In the genomic region with DNA sequence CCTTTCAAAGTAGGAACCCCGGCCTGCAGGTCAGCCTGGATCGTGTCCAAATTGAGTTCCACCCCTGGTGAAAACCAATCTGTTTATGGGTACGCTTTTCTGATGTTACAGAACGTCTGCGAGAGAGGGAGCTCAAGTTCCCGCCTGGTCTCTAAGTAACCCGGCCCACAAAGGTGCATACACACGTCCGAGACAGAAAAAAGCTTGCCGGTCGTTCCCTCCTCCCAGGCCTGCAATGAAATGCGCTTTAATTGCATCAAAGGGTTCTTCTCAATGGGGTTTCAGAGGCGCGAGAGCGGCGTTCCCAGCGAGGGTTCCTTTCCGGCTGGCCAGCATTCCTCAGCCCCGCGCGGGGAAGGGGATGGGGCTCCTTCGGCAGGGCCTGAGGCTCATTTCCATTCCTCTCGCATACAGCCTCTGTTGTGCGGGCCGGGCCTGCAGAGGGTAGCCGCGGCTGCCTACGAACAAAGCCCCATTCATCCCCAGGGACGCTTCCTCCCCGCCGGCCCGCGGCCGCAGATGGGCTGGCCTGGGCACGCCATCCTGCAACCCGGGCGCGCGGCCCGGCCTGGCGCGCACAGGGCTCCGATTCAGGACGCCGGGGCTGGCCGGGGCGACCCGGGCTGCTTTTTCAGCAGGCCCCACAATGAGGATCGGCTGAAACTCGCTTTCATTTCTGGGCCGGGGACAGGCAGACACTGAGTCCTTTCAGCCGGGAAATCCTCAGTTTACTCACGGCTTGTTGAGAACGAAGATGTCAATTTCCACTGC, we compare ENCODE assay signal across 1 cellular context.
TF ChIP-seq lines count a peak whose summit lies in the region.

No MANE protein-coding gene starts in this region.

TF ChIP-seq in HepG2, 621 proteins besides CTCF, POLR2A, EP300 and RAD21 (continued from another document and continues in another):
- no peak for TF ChIP-seq U2AF1 (optimal IDR thresholded peaks at IDR 0.05; ENCODE audit: low read depth, low read length)
- no peak for TF ChIP-seq ZNF282 (IDR thresholded peaks at IDR 0.05; ENCODE audit: partially characterized antibody)
- no peak for TF ChIP-seq SOX13 (IDR thresholded peaks at IDR 0.05)
- TF ChIP-seq SOX13 (CRISPR knock-in tag; conservative IDR thresholded peaks at IDR 0.05 in 1 of 2, IDR thresholded peaks at IDR 0.05 in 1 of 2), result no peak; a peak in 1 of 4 replicates
- TF ChIP-seq, protein P1, sequence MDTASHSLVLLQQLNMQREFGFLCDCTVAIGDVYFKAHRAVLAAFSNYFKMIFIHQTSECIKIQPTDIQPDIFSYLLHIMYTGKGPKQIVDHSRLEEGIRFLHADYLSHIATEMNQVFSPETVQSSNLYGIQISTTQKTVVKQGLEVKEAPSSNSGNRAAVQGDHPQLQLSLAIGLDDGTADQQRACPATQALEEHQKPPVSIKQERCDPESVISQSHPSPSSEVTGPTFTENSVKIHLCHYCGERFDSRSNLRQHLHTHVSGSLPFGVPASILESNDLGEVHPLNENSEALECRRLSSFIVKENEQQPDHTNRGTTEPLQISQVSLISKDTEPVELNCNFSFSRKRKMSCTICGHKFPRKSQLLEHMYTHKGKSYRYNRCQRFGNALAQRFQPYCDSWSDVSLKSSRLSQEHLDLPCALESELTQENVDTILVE (CRISPR knock-in tag; IDR thresholded peaks at IDR 0.05), result peak; percentile 25; the same call in 1 of the 2 replicates
- TF ChIP-seq, protein P2, sequence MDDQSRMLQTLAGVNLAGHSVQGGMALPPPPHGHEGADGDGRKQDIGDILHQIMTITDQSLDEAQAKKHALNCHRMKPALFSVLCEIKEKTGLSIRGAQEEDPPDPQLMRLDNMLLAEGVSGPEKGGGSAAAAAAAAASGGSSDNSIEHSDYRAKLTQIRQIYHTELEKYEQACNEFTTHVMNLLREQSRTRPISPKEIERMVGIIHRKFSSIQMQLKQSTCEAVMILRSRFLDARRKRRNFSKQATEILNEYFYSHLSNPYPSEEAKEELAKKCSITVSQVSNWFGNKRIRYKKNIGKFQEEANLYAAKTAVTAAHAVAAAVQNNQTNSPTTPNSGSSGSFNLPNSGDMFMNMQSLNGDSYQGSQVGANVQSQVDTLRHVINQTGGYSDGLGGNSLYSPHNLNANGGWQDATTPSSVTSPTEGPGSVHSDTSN (CRISPR knock-in tag; IDR thresholded peaks at IDR 0.05; ENCODE audit: borderline replicate concordance), result no peak
- TF ChIP-seq GTF3A (CRISPR knock-in tag; conservative IDR thresholded peaks at IDR 0.05), result no peak
- no peak for TF ChIP-seq CHCHD3 (CRISPR knock-in tag; IDR thresholded peaks at IDR 0.05)
- no peak for TF ChIP-seq ZBTB8A (CRISPR knock-in tag; IDR thresholded peaks at IDR 0.05; ENCODE audit: borderline replicate concordance, low read depth)
- TF ChIP-seq GATAD1 (CRISPR knock-in tag; IDR thresholded peaks at IDR 0.05), result peak; percentile 24; the same call in 1 of the 2 replicates
- no peak for TF ChIP-seq DNMT3B (CRISPR knock-in tag; conservative IDR thresholded peaks at IDR 0.05)
- TF ChIP-seq AGO2 (optimal IDR thresholded peaks at IDR 0.05; ENCODE audit: low read depth, low read length), result peak; percentile 64
- TF ChIP-seq ARNT2 (CRISPR knock-in tag; IDR thresholded peaks at IDR 0.05; ENCODE audit: low read depth), result 0 out of 2 replicates have a peak, but pooled peaks have one; percentile 20
- TF ChIP-seq ZNF446 (CRISPR knock-in tag; IDR thresholded peaks at IDR 0.05), result no peak
- no peak for TF ChIP-seq ZNF292 (CRISPR knock-in tag; IDR thresholded peaks at IDR 0.05; ENCODE audit: borderline replicate concordance, low read depth)
- TF ChIP-seq, protein P3, sequence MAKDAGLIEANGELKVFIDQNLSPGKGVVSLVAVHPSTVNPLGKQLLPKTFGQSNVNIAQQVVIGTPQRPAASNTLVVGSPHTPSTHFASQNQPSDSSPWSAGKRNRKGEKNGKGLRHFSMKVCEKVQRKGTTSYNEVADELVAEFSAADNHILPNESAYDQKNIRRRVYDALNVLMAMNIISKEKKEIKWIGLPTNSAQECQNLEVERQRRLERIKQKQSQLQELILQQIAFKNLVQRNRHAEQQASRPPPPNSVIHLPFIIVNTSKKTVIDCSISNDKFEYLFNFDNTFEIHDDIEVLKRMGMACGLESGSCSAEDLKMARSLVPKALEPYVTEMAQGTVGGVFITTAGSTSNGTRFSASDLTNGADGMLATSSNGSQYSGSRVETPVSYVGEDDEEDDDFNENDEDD (CRISPR knock-in tag; IDR thresholded peaks at IDR 0.05; ENCODE audit: borderline replicate concordance), result peak; percentile 51; the same call in 1 of the 2 replicates
- TF ChIP-seq, protein P4, sequence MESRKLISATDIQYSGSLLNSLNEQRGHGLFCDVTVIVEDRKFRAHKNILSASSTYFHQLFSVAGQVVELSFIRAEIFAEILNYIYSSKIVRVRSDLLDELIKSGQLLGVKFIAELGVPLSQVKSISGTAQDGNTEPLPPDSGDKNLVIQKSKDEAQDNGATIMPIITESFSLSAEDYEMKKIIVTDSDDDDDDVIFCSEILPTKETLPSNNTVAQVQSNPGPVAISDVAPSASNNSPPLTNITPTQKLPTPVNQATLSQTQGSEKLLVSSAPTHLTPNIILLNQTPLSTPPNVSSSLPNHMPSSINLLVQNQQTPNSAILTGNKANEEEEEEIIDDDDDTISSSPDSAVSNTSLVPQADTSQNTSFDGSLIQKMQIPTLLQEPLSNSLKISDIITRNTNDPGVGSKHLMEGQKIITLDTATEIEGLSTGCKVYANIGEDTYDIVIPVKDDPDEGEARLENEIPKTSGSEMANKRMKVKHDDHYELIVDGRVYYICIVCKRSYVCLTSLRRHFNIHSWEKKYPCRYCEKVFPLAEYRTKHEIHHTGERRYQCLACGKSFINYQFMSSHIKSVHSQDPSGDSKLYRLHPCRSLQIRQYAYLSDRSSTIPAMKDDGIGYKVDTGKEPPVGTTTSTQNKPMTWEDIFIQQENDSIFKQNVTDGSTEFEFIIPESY (CRISPR knock-in tag; IDR thresholded peaks at IDR 0.05), result no peak
- no peak for TF ChIP-seq PAF1 (CRISPR knock-in tag; IDR thresholded peaks at IDR 0.05)
- TF ChIP-seq SP5 (CRISPR knock-in tag; IDR thresholded peaks at IDR 0.05; ENCODE audit: borderline replicate concordance, low read depth), result no peak
- TF ChIP-seq, protein P5, sequence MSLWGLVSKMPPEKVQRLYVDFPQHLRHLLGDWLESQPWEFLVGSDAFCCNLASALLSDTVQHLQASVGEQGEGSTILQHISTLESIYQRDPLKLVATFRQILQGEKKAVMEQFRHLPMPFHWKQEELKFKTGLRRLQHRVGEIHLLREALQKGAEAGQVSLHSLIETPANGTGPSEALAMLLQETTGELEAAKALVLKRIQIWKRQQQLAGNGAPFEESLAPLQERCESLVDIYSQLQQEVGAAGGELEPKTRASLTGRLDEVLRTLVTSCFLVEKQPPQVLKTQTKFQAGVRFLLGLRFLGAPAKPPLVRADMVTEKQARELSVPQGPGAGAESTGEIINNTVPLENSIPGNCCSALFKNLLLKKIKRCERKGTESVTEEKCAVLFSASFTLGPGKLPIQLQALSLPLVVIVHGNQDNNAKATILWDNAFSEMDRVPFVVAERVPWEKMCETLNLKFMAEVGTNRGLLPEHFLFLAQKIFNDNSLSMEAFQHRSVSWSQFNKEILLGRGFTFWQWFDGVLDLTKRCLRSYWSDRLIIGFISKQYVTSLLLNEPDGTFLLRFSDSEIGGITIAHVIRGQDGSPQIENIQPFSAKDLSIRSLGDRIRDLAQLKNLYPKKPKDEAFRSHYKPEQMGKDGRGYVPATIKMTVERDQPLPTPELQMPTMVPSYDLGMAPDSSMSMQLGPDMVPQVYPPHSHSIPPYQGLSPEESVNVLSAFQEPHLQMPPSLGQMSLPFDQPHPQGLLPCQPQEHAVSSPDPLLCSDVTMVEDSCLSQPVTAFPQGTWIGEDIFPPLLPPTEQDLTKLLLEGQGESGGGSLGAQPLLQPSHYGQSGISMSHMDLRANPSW (CRISPR knock-in tag; IDR thresholded peaks at IDR 0.05; ENCODE audit: borderline replicate concordance), result no peak
- TF ChIP-seq AGO1 (IDR thresholded peaks at IDR 0.05; ENCODE audit: low read depth, low read length, poor library complexity, severe bottlenecking), result peak; percentile 47
- TF ChIP-seq, protein P6, sequence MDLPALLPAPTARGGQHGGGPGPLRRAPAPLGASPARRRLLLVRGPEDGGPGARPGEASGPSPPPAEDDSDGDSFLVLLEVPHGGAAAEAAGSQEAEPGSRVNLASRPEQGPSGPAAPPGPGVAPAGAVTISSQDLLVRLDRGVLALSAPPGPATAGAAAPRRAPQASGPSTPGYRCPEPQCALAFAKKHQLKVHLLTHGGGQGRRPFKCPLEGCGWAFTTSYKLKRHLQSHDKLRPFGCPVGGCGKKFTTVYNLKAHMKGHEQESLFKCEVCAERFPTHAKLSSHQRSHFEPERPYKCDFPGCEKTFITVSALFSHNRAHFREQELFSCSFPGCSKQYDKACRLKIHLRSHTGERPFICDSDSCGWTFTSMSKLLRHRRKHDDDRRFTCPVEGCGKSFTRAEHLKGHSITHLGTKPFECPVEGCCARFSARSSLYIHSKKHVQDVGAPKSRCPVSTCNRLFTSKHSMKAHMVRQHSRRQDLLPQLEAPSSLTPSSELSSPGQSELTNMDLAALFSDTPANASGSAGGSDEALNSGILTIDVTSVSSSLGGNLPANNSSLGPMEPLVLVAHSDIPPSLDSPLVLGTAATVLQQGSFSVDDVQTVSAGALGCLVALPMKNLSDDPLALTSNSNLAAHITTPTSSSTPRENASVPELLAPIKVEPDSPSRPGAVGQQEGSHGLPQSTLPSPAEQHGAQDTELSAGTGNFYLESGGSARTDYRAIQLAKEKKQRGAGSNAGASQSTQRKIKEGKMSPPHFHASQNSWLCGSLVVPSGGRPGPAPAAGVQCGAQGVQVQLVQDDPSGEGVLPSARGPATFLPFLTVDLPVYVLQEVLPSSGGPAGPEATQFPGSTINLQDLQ (CRISPR knock-in tag; IDR thresholded peaks at IDR 0.05), result no peak; the same call in 1 of the 2 replicates
- no peak for TF ChIP-seq SKI (IDR thresholded peaks at IDR 0.05; ENCODE audit: partially characterized antibody)
- TF ChIP-seq ZNF225 (CRISPR knock-in tag; IDR thresholded peaks at IDR 0.05), result peak; percentile 73; the same call in 1 of the 2 replicates
- TF ChIP-seq, protein P7, sequence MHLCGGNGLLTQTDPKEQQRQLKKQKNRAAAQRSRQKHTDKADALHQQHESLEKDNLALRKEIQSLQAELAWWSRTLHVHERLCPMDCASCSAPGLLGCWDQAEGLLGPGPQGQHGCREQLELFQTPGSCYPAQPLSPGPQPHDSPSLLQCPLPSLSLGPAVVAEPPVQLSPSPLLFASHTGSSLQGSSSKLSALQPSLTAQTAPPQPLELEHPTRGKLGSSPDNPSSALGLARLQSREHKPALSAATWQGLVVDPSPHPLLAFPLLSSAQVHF (CRISPR knock-in tag; IDR thresholded peaks at IDR 0.05), result no peak
- peak; percentile 47; the same call in 1 of the 2 replicates for TF ChIP-seq SP4 (CRISPR knock-in tag; IDR thresholded peaks at IDR 0.05)
- TF ChIP-seq ZNF562 (CRISPR knock-in tag; IDR thresholded peaks at IDR 0.05; ENCODE audit: borderline replicate concordance), result no peak
- TF ChIP-seq MYNN (CRISPR knock-in tag; IDR thresholded peaks at IDR 0.05; ENCODE audit: low read depth), result no peak
- no peak for TF ChIP-seq ZNF484 (CRISPR knock-in tag; IDR thresholded peaks at IDR 0.05; ENCODE audit: borderline replicate concordance, low read depth)
- TF ChIP-seq MEIS1 (CRISPR knock-in tag; IDR thresholded peaks at IDR 0.05; ENCODE audit: borderline replicate concordance), result no peak
- TF ChIP-seq ZNF382 (CRISPR knock-in tag; IDR thresholded peaks at IDR 0.05; ENCODE audit: borderline replicate concordance), result no peak
- TF ChIP-seq, protein P8, sequence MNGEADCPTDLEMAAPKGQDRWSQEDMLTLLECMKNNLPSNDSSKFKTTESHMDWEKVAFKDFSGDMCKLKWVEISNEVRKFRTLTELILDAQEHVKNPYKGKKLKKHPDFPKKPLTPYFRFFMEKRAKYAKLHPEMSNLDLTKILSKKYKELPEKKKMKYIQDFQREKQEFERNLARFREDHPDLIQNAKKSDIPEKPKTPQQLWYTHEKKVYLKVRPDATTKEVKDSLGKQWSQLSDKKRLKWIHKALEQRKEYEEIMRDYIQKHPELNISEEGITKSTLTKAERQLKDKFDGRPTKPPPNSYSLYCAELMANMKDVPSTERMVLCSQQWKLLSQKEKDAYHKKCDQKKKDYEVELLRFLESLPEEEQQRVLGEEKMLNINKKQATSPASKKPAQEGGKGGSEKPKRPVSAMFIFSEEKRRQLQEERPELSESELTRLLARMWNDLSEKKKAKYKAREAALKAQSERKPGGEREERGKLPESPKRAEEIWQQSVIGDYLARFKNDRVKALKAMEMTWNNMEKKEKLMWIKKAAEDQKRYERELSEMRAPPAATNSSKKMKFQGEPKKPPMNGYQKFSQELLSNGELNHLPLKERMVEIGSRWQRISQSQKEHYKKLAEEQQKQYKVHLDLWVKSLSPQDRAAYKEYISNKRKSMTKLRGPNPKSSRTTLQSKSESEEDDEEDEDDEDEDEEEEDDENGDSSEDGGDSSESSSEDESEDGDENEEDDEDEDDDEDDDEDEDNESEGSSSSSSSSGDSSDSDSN (CRISPR knock-in tag; IDR thresholded peaks at IDR 0.05), result peak; percentile 99
- no peak for TF ChIP-seq GABPA (IDR thresholded peaks at IDR 0.05; ENCODE audit: low read depth, low read length)
- TF ChIP-seq GABPA (CRISPR knock-in tag; IDR thresholded peaks at IDR 0.05; ENCODE audit: low read depth), result no peak
- TF ChIP-seq, protein P9, sequence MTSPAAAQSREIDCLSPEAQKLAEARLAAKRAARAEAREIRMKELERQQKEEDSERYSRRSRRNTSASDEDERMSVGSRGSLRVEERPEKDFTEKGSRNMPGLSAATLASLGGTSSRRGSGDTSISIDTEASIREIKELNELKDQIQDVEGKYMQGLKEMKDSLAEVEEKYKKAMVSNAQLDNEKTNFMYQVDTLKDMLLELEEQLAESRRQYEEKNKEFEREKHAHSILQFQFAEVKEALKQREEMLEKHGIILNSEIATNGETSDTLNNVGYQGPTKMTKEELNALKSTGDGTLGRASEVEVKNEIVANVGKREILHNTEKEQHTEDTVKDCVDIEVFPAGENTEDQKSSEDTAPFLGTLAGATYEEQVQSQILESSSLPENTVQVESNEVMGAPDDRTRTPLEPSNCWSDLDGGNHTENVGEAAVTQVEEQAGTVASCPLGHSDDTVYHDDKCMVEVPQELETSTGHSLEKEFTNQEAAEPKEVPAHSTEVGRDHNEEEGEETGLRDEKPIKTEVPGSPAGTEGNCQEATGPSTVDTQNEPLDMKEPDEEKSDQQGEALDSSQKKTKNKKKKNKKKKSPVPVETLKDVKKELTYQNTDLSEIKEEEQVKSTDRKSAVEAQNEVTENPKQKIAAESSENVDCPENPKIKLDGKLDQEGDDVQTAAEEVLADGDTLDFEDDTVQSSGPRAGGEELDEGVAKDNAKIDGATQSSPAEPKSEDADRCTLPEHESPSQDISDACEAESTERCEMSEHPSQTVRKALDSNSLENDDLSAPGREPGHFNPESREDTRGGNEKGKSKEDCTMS (CRISPR knock-in tag; conservative IDR thresholded peaks at IDR 0.05), result no peak
- no peak for TF ChIP-seq ZNF530 (CRISPR knock-in tag; IDR thresholded peaks at IDR 0.05; ENCODE audit: low read depth)
- TF ChIP-seq, protein P10, sequence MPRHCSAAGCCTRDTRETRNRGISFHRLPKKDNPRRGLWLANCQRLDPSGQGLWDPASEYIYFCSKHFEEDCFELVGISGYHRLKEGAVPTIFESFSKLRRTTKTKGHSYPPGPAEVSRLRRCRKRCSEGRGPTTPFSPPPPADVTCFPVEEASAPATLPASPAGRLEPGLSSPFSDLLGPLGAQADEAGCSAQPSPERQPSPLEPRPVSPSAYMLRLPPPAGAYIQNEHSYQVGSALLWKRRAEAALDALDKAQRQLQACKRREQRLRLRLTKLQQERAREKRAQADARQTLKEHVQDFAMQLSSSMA (CRISPR knock-in tag; IDR thresholded peaks at IDR 0.05), result no peak
- TF ChIP-seq ZNF850 (CRISPR knock-in tag; conservative IDR thresholded peaks at IDR 0.05), result no peak
